Comparison of ENCODE assay signal across 2 cellular contexts in genomic region chr10:122045212-122045611, GRCh38.
TF ChIP-seq lines count a peak whose summit lies in the region.

No MANE protein-coding gene starts in this region.

TF ChIP-seq in HCT116, 20 proteins besides CTCF, POLR2A, EP300 and RAD21:
- TF ChIP-seq FOSL1 (IDR thresholded peaks at IDR 0.05; ENCODE audit: low read depth), result no peak
- no peak for TF ChIP-seq REST (IDR thresholded peaks at IDR 0.05; ENCODE audit: low read depth)

TF ChIP-seq in H1, 55 proteins besides CTCF, POLR2A, EP300 and RAD21:
- TF ChIP-seq, protein P1, sequence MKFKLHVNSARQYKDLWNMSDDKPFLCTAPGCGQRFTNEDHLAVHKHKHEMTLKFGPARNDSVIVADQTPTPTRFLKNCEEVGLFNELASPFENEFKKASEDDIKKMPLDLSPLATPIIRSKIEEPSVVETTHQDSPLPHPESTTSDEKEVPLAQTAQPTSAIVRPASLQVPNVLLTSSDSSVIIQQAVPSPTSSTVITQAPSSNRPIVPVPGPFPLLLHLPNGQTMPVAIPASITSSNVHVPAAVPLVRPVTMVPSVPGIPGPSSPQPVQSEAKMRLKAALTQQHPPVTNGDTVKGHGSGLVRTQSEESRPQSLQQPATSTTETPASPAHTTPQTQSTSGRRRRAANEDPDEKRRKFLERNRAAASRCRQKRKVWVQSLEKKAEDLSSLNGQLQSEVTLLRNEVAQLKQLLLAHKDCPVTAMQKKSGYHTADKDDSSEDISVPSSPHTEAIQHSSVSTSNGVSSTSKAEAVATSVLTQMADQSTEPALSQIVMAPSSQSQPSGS (IDR thresholded peaks at IDR 0.05; ENCODE audit: low read length), result no peak
- peak in 1 of 2 experiments; percentile 94; a peak in 1 of 4 replicates for TF ChIP-seq HDAC2 (IDR thresholded peaks at IDR 0.05; ENCODE audit: borderline replicate concordance in 1 of 2, low read depth in 2 of 2, low read length in 2 of 2)
- no peak for TF ChIP-seq CHD1 (IDR thresholded peaks at IDR 0.05; ENCODE audit: low read depth, low read length)
- peak; percentile 96 for TF ChIP-seq KDM1A (IDR thresholded peaks at IDR 0.05; ENCODE audit: borderline replicate concordance, low read length)
- TF ChIP-seq E2F6 (IDR thresholded peaks at IDR 0.05), result no peak
